Comparison of ENCODE assay signal across 8 cellular contexts in the genomic region with DNA sequence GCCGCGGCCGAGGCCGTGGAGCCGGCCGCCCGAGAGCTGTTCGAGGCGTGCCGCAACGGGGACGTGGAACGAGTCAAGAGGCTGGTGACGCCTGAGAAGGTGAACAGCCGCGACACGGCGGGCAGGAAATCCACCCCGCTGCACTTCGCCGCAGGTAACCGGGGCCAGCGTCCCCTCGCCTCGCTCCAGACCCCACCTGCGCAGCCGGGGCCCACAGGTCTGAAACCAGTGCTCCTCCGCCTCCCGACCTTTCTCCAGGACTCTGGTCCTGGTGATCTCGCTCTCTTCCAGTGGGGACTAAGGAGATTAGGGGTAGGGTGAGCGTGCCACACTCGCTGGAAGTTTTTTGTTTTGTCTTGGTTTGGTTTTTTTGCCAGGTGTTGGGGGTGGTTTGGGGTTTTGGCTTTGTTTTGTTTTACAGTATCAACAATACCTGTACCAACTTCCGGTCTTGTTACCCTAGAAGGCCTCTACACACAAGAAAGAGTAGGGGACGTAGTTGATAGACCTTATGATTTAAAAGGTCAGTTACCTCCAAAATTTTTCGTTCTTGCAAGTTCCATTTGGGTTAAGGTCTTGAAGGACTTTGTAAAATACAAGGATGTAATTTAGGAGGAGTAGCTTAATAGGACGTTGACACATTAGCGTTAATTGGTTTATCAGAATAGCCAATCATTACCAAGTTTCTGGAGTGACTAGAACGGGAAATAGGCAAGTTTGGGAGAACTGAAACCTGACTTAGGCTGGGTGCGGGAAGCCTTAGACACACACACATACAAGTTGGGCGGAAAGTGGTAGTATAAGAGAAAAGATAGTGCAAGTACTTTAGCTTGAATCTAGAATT. TPM values are rescaled to one million over a fixed set of nuclear protein-coding genes. Genes with fewer than 3 reads are reported as not detected.
A peak's percentile ranks its signal among the peaks of the same experiment; 100 is the strongest.
DNase-seq lines count a peak whose midpoint lies in the region; ATAC-seq, FAIRE-seq and TF ChIP-seq lines count a peak whose summit lies in the region.

No MANE protein-coding gene starts in this region.

- peak; percentile 36 for ATAC-seq in HG02973 (IDR thresholded peaks at IDR 0.05; ENCODE audit: unreplicated experiment)

- FAIRE-seq in GM18507 (lab: Jason Lieb, UNC): peak; percentile 62

- H3K4me3 ChIP-seq in AG10803 (ENCODE audit: low read length) (peak overlapping the region; percentile 91), fibroblast of villous mesenchyme (ENCODE audit: low read depth, low read length) (peak overlapping the region; percentile 73), neuron (ENCODE audit: low read length) (peak overlapping the region; percentile 98), uterus (peak overlapping the region; percentile 46 to 91)

- no peak for TF ChIP-seq POLR2A in uterus (IDR thresholded peaks at IDR 0.05)

- peak overlapping the region; percentile 96 to 97 for H3K27ac ChIP-seq in uterus

- DNase-seq in AG10803 (ENCODE audit: low read depth) (peak; percentile 54), GM18507 (ENCODE audit: extremely low spot score, insufficient read length, low read depth) (no peak), NOMO-1 (lab: John Stamatoyannopoulos, UW; ENCODE audit: unreplicated experiment in 2 of 2) (peak; percentile 82 to 87), fibroblast of villous mesenchyme (ENCODE audit: low read depth) (peak; percentile 70), uterus (no peak)
- peak; percentile 50 for DNase-seq in activated effector memory CD4-positive, alpha-beta T cell treated with Interleukin-2 at 50 U/mL for 16 hours

- H3K4me1 ChIP-seq in neuron (ENCODE audit: insufficient read depth, low read length) (peaks cover 39% of the 10 kb centered on the region), uterus (peaks cover 4 to 6% of the 10 kb centered on the region in 2 donors)

- no peak overlapping the region for H2AFZ ChIP-seq in neuron (ENCODE audit: low read depth, low read length)

- H3K9me3 ChIP-seq in neuron (ENCODE audit: low read length): peaks cover 4% of the 10 kb centered on the region
- H3K9me3 ChIP-seq in uterus: no peaks in the 10 kb centered on the region

- TF ChIP-seq CTCF in AG10803 (conservative IDR thresholded peaks at IDR 0.05; ENCODE audit: low read length) (no peak), fibroblast of villous mesenchyme (IDR thresholded peaks at IDR 0.05; ENCODE audit: insufficient read depth, low read depth, low read length) (no peak), uterus (IDR thresholded peaks at IDR 0.05) (no peak)

- H3K27me3 ChIP-seq in neuron (ENCODE audit: insufficient read depth, low read length) (no peaks in the 10 kb centered on the region), uterus (no peaks in the 10 kb centered on the region)

- intact Hi-C loops in uterus (cut with DNase I; ENCODE audit: low total_unique reads): loop anchor here (5.0 kb wide), 1 partner anchor 157 kb away; no protein-coding TSS in a partner anchor

- peaks cover 29% of the 10 kb centered on the region for H3K36me3 ChIP-seq in neuron (ENCODE audit: insufficient read depth, low read length)
- H3K36me3 ChIP-seq in uterus: no peaks in the 10 kb centered on the region

RNA-seq across cellular contexts. Expression of a gene that starts 0.7 kb away (rescaled TPM):
- total RNA-seq in fibroblast of villous mesenchyme: 46.7 and 57.4 TPM in 2 replicates
- total RNA-seq in uterus: 100 to 1,000 TPM in 1 of 4 donors, 10 to 100 TPM in 3; 33.8 to 102 (median 51.9) TPM

Comparison
In these comparisons a context has a peak if more than half of its experiments do, and no peak if none do; other contexts are left out.
1. DNase-seq: peak in AG10803 (single experiment), NOMO-1 (2 of 2), activated effector memory CD4-positive, alpha-beta T cell treated with Interleukin-2 at 50 U/mL for 16 hours (single experiment) and fibroblast of villous mesenchyme (single experiment); none in GM18507 (single experiment) and uterus (0 of 2).
2. Peak in every context shown above with its lines, with median percentiles within 50 percentile points of each other: H3K4me3 ChIP-seq.